In genomic region chr13:45047394-45048328, GRCh38 we compare ENCODE assay signal across 8 cellular contexts. TPM values are rescaled to one million over a fixed set of nuclear protein-coding genes. Genes with fewer than 3 reads are reported as not detected.
A peak's percentile ranks its signal among the peaks of the same experiment; 100 is the strongest.
DNase-seq lines count a peak whose midpoint lies in the region; ATAC-seq and TF ChIP-seq lines count a peak whose summit lies in the region.

No MANE protein-coding gene starts in this region.

- H3K27me3 ChIP-seq in CD4-positive, alpha-beta memory T cell (ENCODE audit: insufficient read depth, low read length), result no peaks in the 10 kb centered on the region

- H3K27ac ChIP-seq in CD4-positive, alpha-beta memory T cell (ENCODE audit: low read depth, low read length), result no peak overlapping the region
- peak overlapping the region; percentile 79 for H3K27ac ChIP-seq in temporal lobe (ENCODE audit: low read depth, low read length)

- peaks cover 5 to 16% of the 10 kb centered on the region in 2 donors for H3K27me3 Mint-ChIP-seq in CD4-positive, alpha-beta memory T cell
- peaks cover 42% of the 10 kb centered on the region for H3K27me3 Mint-ChIP-seq in activated naive CD8-positive, alpha-beta T cell treated with anti-CD3 and anti-CD28 coated beads for 36 hours
- peaks cover 9% of the 10 kb centered on the region for H3K27me3 Mint-ChIP-seq in osteocyte (ENCODE audit: unreplicated experiment)

- peak; percentile 68 to 74 (median 72) for DNase-seq in CD4-positive, alpha-beta memory T cell
- DNase-seq in MV-4-11 (lab: John Stamatoyannopoulos, UW) (peak; percentile 59), SKM-1 treated with dmso at 0.1 percent for 144 hours (lab: John Stamatoyannopoulos, UW; ENCODE audit: unreplicated experiment) (peak; percentile 81), Right ventricle myocardium inferior (ENCODE audit: missing footprints) (no peak), osteocyte (ENCODE audit: extremely low spot score, unreplicated experiment) (peak; percentile 91)
- DNase-seq in activated naive CD8-positive, alpha-beta T cell treated with anti-CD3 and anti-CD28 coated beads for 36 hours, result peak; percentile 75

- POLR2A ChIA-PET in CD4-positive, alpha-beta memory T cell (lab: Charles Lee; ENCODE audit: partially characterized antibody), result no interaction called here

- H3K9me3 Mint-ChIP-seq in CD4-positive, alpha-beta memory T cell, result no peaks in the 10 kb centered on the region
- H3K9me3 Mint-ChIP-seq in activated naive CD8-positive, alpha-beta T cell treated with anti-CD3 and anti-CD28 coated beads for 36 hours, result no peaks in the 10 kb centered on the region
- no peaks in the 10 kb centered on the region for H3K9me3 Mint-ChIP-seq in osteocyte (ENCODE audit: unreplicated experiment)

- H3K4me3 Mint-ChIP-seq in CD4-positive, alpha-beta memory T cell, result peak overlapping the region; percentile 63 to 87 (median 80)
- H3K4me3 Mint-ChIP-seq in activated naive CD8-positive, alpha-beta T cell treated with anti-CD3 and anti-CD28 coated beads for 36 hours, result peak overlapping the region; percentile 72
- peak overlapping the region; percentile 85 for H3K4me3 Mint-ChIP-seq in osteocyte (ENCODE audit: unreplicated experiment)

- peaks cover 16% of the 10 kb centered on the region for H3K4me1 ChIP-seq in CD4-positive, alpha-beta memory T cell (ENCODE audit: insufficient read depth, low read length)

- intact Hi-C loops in CD4-positive, alpha-beta memory T cell (cut with micrococcal nuclease), result loop anchor here (1.0 to 10.0 kb wide), 9 partner anchors 75 to 1077 kb away; partner anchors contain the start of genes GTF2F2, SLC25A30 and TPT1
- intact Hi-C loops in Right ventricle myocardium inferior (cut with DNase I), result loop anchor here (1.0 to 5.0 kb wide), 3 partner anchors 75 to 261 kb away; partner anchors contain the start of gene GTF2F2

- no peaks in the 10 kb centered on the region for H3K36me3 Mint-ChIP-seq in CD4-positive, alpha-beta memory T cell
- no peaks in the 10 kb centered on the region for H3K36me3 Mint-ChIP-seq in activated naive CD8-positive, alpha-beta T cell treated with anti-CD3 and anti-CD28 coated beads for 36 hours
- no peaks in the 10 kb centered on the region for H3K36me3 Mint-ChIP-seq in osteocyte (ENCODE audit: unreplicated experiment)

- TF ChIP-seq CTCF in osteocyte (IDR thresholded peaks at IDR 0.05), result peak; percentile 91

- no peaks in the 10 kb centered on the region for H3K9me3 ChIP-seq in CD4-positive, alpha-beta memory T cell (ENCODE audit: control insufficient read depth in 1 of 2, low read length in 2 of 2)

- peak overlapping the region in 1 of 2 donors; percentile 31 for H3K4me3 ChIP-seq in CD4-positive, alpha-beta memory T cell (ENCODE audit: low read length in 2 of 2)

- H3K4me1 Mint-ChIP-seq in CD4-positive, alpha-beta memory T cell, result peaks cover 9 to 14% (median 10%) of the 10 kb centered on the region in 4 donors
- peaks cover 17% of the 10 kb centered on the region for H3K4me1 Mint-ChIP-seq in activated naive CD8-positive, alpha-beta T cell treated with anti-CD3 and anti-CD28 coated beads for 36 hours
- peaks cover 5% of the 10 kb centered on the region for H3K4me1 Mint-ChIP-seq in osteocyte (ENCODE audit: unreplicated experiment)

- peak overlapping the region in 4 of 7 donors; percentile 20 to 86 (median 47) for H3K27ac Mint-ChIP-seq in CD4-positive, alpha-beta memory T cell
- H3K27ac Mint-ChIP-seq in activated naive CD8-positive, alpha-beta T cell treated with anti-CD3 and anti-CD28 coated beads for 36 hours, result no peak overlapping the region
- H3K27ac Mint-ChIP-seq in osteocyte (ENCODE audit: unreplicated experiment), result peak overlapping the region; percentile 32

- H3K36me3 ChIP-seq in CD4-positive, alpha-beta memory T cell (ENCODE audit: insufficient read depth, low read length), result no peaks in the 10 kb centered on the region

- ATAC-seq in GM21528 (IDR thresholded peaks at IDR 0.05; ENCODE audit: low FRiP score, unreplicated experiment) (peak; percentile 69), Right ventricle myocardium inferior (peak; percentile 70)

- CTCF ChIA-PET in CD4-positive, alpha-beta memory T cell (lab: Charles Lee; ENCODE audit: partially characterized antibody), result interaction anchor here (0.6 to 5.3 kb wide), 52 partner anchors 8 to 1274 kb away, joined by 3 to 146 read pairs (median 4); partner anchors contain the start of genes GTF2F2 and TPT1

RNA-seq across cellular contexts. Expression of gene GPALPP1, which starts 58.3 kb away (rescaled TPM):
- 10 to 100 TPM; 33.0 to 35.1 TPM for total RNA-seq in CD4-positive, alpha-beta memory T cell
- polyA plus RNA-seq in CD4-positive, alpha-beta memory T cell, result 10 to 100 TPM; 11.7 to 22.2 TPM
- total RNA-seq in activated naive CD8-positive, alpha-beta T cell treated with anti-CD3 and anti-CD28 coated beads for 36 hours, result 10 to 100 TPM; 29.1 to 32.2 TPM
- 9.3 TPM for total RNA-seq in Right ventricle myocardium inferior
- total RNA-seq in osteocyte, result 31.2 TPM in 2 replicates
- 27.3 TPM for total RNA-seq in temporal lobe

RNA-seq across cellular contexts. Expression of gene NUFIP1, which starts 58.4 kb away (rescaled TPM):
- total RNA-seq in CD4-positive, alpha-beta memory T cell, result 1 to 10 TPM; 4.4 to 4.8 TPM
- 1 to 10 TPM; 3.8 to 4.3 TPM for polyA plus RNA-seq in CD4-positive, alpha-beta memory T cell
- 10 to 100 TPM; 14.1 to 14.4 TPM for total RNA-seq in activated naive CD8-positive, alpha-beta T cell treated with anti-CD3 and anti-CD28 coated beads for 36 hours
- total RNA-seq in Right ventricle myocardium inferior (3.1 TPM), osteocyte (6.9 and 7.8 TPM in 2 replicates), temporal lobe (6.4 TPM)
